1 cellular context compared by ENCODE assay signal in the genomic region with DNA sequence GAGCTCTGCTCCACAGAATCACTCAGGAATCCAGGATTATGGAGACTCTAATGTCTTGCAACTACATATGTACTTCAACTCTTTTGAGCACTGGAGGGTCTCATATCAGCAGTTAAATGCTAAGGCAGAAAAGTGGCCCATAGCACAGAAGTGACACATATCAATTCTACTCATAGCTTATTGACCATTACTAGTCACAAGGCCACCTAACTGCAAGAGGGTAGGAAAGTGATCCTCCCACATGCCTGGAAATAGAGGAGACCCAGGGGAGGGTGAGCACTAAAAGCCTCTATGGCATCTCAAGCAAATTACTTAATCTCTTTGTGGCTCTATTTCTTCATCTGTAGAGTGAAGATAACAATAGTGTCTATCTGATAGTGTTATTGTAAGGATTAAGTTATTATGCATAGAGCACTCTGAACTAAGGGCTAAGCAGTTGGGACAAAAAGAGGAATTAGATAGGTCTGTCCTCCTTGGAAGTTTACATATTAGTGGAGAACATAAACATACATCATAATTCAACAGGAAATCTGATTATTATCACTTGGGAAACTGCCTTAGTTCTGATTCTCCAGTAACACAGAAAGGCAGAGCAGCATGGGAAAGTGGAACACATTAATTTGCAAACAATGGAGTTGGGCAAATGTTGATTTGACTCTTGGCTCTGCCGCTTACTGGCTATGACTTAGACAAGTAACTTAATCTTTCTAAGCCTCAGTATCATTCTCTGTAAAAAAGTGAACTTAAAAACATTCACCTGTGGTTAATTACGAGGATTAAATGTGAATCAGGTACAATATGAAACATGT.
A peak's percentile ranks its signal among the peaks of the same experiment; 100 is the strongest.
TF ChIP-seq lines count a peak whose summit lies in the region.

No MANE protein-coding gene starts in this region.

TF ChIP-seq in K562, 482 proteins besides CTCF, POLR2A, EP300 and RAD21 (continued from another document):
- TF ChIP-seq, protein P1, sequence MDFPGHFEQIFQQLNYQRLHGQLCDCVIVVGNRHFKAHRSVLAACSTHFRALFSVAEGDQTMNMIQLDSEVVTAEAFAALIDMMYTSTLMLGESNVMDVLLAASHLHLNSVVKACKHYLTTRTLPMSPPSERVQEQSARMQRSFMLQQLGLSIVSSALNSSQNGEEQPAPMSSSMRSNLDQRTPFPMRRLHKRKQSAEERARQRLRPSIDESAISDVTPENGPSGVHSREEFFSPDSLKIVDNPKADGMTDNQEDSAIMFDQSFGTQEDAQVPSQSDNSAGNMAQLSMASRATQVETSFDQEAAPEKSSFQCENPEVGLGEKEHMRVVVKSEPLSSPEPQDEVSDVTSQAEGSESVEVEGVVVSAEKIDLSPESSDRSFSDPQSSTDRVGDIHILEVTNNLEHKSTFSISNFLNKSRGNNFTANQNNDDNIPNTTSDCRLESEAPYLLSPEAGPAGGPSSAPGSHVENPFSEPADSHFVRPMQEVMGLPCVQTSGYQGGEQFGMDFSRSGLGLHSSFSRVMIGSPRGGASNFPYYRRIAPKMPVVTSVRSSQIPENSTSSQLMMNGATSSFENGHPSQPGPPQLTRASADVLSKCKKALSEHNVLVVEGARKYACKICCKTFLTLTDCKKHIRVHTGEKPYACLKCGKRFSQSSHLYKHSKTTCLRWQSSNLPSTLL (IDR thresholded peaks at IDR 0.05) = no peak
- TF ChIP-seq ZFX (CRISPR knock-in tag; IDR thresholded peaks at IDR 0.05) (peak; percentile 12; the same call in 1 of the 2 replicates), SMARCE1 (IDR thresholded peaks at IDR 0.05) (peak; percentile 78; the same call in 1 of the 2 replicates), THRAP3 (IDR thresholded peaks at IDR 0.05; ENCODE audit: borderline replicate concordance) (no peak), MTA2 (IDR thresholded peaks at IDR 0.05; ENCODE audit: low read depth) (0 out of 2 replicates have a peak, but pooled peaks have one; percentile 11), ARID3A (IDR thresholded peaks at IDR 0.05; ENCODE audit: borderline replicate concordance, low read depth, low read length) (no peak), CTBP1 (IDR thresholded peaks at IDR 0.05; ENCODE audit: borderline replicate concordance) (peak; percentile 17; the same call in 1 of the 2 replicates), MBD2 (IDR thresholded peaks at IDR 0.05; ENCODE audit: borderline replicate concordance, low read depth) (no peak), NFXL1 (CRISPR knock-in tag; IDR thresholded peaks at IDR 0.05) (no peak), ZBTB2 (IDR thresholded peaks at IDR 0.05) (no peak), TEAD4 (IDR thresholded peaks at IDR 0.05; ENCODE audit: low read length) (peak; percentile 79), TEAD4 (CRISPR knock-in tag; IDR thresholded peaks at IDR 0.05; ENCODE audit: borderline replicate concordance) (no peak), FOSL1 (tag; conservative IDR thresholded peaks at IDR 0.05) (peak; percentile 45; the same call in 1 of the 2 replicates), ZNF57 (CRISPR knock-in tag; IDR thresholded peaks at IDR 0.05) (no peak), ZBTB17 (CRISPR knock-in tag; IDR thresholded peaks at IDR 0.05) (no peak), TAL1 (IDR thresholded peaks at IDR 0.05) (peak; percentile 68), ZNF764 (CRISPR knock-in tag; IDR thresholded peaks at IDR 0.05; ENCODE audit: low read depth) (no peak), TCF3 (CRISPR knock-in tag; IDR thresholded peaks at IDR 0.05) (peak; percentile 40; the same call in 1 of the 2 replicates), DEAF1 (CRISPR knock-in tag; IDR thresholded peaks at IDR 0.05) (no peak), SOX6 (IDR thresholded peaks at IDR 0.05) (peak; percentile 94; the same call in 1 of the 2 replicates), BCL6 (CRISPR knock-in tag; IDR thresholded peaks at IDR 0.05) (no peak), CBFA2T3 (IDR thresholded peaks at IDR 0.05) (peak; percentile 58; the same call in 1 of the 2 replicates)
- TF ChIP-seq, protein P2, sequence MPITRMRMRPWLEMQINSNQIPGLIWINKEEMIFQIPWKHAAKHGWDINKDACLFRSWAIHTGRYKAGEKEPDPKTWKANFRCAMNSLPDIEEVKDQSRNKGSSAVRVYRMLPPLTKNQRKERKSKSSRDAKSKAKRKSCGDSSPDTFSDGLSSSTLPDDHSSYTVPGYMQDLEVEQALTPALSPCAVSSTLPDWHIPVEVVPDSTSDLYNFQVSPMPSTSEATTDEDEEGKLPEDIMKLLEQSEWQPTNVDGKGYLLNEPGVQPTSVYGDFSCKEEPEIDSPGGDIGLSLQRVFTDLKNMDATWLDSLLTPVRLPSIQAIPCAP (CRISPR knock-in tag; IDR thresholded peaks at IDR 0.05; ENCODE audit: borderline replicate concordance) = no peak
- TF ChIP-seq, protein P3, sequence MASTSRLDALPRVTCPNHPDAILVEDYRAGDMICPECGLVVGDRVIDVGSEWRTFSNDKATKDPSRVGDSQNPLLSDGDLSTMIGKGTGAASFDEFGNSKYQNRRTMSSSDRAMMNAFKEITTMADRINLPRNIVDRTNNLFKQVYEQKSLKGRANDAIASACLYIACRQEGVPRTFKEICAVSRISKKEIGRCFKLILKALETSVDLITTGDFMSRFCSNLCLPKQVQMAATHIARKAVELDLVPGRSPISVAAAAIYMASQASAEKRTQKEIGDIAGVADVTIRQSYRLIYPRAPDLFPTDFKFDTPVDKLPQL (IDR thresholded peaks at IDR 0.05; ENCODE audit: extremely low read depth, insufficient read length) = no peak
